Comparison of ENCODE assay signal across 14 cellular contexts in genomic region chr3:169403855-169404254, GRCh38.
DNase-seq lines count a peak whose midpoint lies in the region; ATAC-seq, FAIRE-seq and TF ChIP-seq lines count a peak whose summit lies in the region.
"Had no signal": no experiment of that assay in that cellular context is flagged by ENCODE, and none has a peak within 500 bp of the region (broad histone marks: within the 10 kb centered on the region; RNA-seq: fewer than 3 reads in every experiment).

No MANE protein-coding gene starts in this region.

- DNase-seq in left ventricle myocardium superior (no peak), left ventricle myocardium inferior (no peak), NCI-H2107 treated with DMSO at 0.1 percent for 48 hours (lab: John Stamatoyannopoulos, UW; ENCODE audit: unreplicated experiment) (peak; percentile 71), endodermal cell (no peak), small intestine (no peak), globus pallidus (ENCODE audit: low spot score) (no peak)
- DNase-seq: CD4-positive, alpha-beta memory T cell; DMS79 had no signal

- H3K27me3 ChIP-seq in left ventricle myocardium inferior (ENCODE audit: low read depth), result no peaks in the 10 kb centered on the region
- H3K27me3 ChIP-seq in endodermal cell (ENCODE audit: control insufficient read depth, insufficient read depth, low read length, poor library complexity, severe bottlenecking), result no peaks in the 10 kb centered on the region
- H3K27me3 ChIP-seq in small intestine (ENCODE audit: control insufficient read depth in 2 of 2, insufficient read depth in 2 of 2, low read length in 2 of 2), result no peaks in the 10 kb centered on the region
- H3K27me3 ChIP-seq: BE2C had no signal

- ATAC-seq in left ventricle myocardium superior (peak; percentile 30), GM18502 (IDR thresholded peaks at IDR 0.05; ENCODE audit: poor library complexity, unreplicated experiment) (no peak)
- ATAC-seq: GM12878 had no signal

- H3K36me3 Mint-ChIP-seq in endodermal cell (ENCODE audit: low read depth), result no peaks in the 10 kb centered on the region
- H3K36me3 Mint-ChIP-seq: CD4-positive, alpha-beta memory T cell had no signal

- no peak overlapping the region for H3K9ac ChIP-seq in endodermal cell (ENCODE audit: extremely low read depth, low read length, poor library complexity, severe bottlenecking)

- no peak for TF ChIP-seq CTCF in left ventricle myocardium inferior (IDR thresholded peaks at IDR 0.05; ENCODE audit: borderline replicate concordance)
- TF ChIP-seq CTCF in endodermal cell (conservative IDR thresholded peaks at IDR 0.05), result no peak

- no peak overlapping the region for H3K27ac Mint-ChIP-seq in endodermal cell
- H3K27ac Mint-ChIP-seq: CD4-positive, alpha-beta memory T cell had no signal

- H3K27me3 Mint-ChIP-seq in endodermal cell (ENCODE audit: insufficient read depth), result no peaks in the 10 kb centered on the region
- H3K27me3 Mint-ChIP-seq: CD4-positive, alpha-beta memory T cell had no signal

- H3K9me3 ChIP-seq in left ventricle myocardium inferior (replicated peaks) (no peaks in the 10 kb centered on the region), endodermal cell (ENCODE audit: control insufficient read depth, low read length) (no peaks in the 10 kb centered on the region), small intestine (ENCODE audit: control insufficient read depth, low read depth) (no peaks in the 10 kb centered on the region)
- H3K9me3 ChIP-seq: BE2C had no signal

- H3K4me1 ChIP-seq in left ventricle myocardium inferior (no peaks in the 10 kb centered on the region), endodermal cell (ENCODE audit: control insufficient read depth, insufficient read depth, low read length) (peaks cover 10% of the 10 kb centered on the region), small intestine (ENCODE audit: control insufficient read depth in 2 of 2, insufficient read depth in 1 of 2, low read depth in 1 of 2, low read length in 1 of 2) (no peaks in the 10 kb centered on the region)

- H3K36me3 ChIP-seq in left ventricle myocardium inferior (no peaks in the 10 kb centered on the region), endodermal cell (ENCODE audit: control insufficient read depth, insufficient read depth, low read length) (no peaks in the 10 kb centered on the region), small intestine (ENCODE audit: control insufficient read depth in 2 of 2, insufficient read depth in 2 of 2, low read length in 2 of 2) (no peaks in the 10 kb centered on the region)
- H3K36me3 ChIP-seq: BE2C had no signal

- peak; percentile 36 for FAIRE-seq in small intestine (lab: Jason Lieb, UNC)
- FAIRE-seq: A204.1, GM12878 had no signal

- no peak overlapping the region for H3K4me3 Mint-ChIP-seq in endodermal cell
- H3K4me3 Mint-ChIP-seq: CD4-positive, alpha-beta memory T cell; GM23338 had no signal

- H3K4me3 ChIP-seq in left ventricle myocardium inferior (no peak overlapping the region), endodermal cell (ENCODE audit: low read length) (no peak overlapping the region), small intestine (ENCODE audit: low read depth in 1 of 2, low read length in 2 of 2) (no peak overlapping the region)
- H3K4me3 ChIP-seq: GM12878, GM23338 had no signal

- 100% methylated on average over 1 of the region's 1 CpG; no CpG with 5 or more reads in 1 of the 2 experiments for WGBS in endodermal cell (ENCODE audit: insufficient coverage in 1 of 2, insufficient read length in 1 of 2), 2 experiments
- WGBS in small intestine, 3 donors, result 89 to 100% (median 100%) methylated on average over 1 of the region's 1 CpG

- intact Hi-C loops in left ventricle myocardium superior (cut with micrococcal nuclease) (no loop called here), left ventricle myocardium inferior (cut with micrococcal nuclease) (no loop called here)

- H3K27ac ChIP-seq in left ventricle myocardium inferior (replicated peaks) (no peak overlapping the region), endodermal cell (ENCODE audit: low read depth, low read length) (peak overlapping the region; percentile 96), small intestine (ENCODE audit: low read depth in 1 of 2, low read length in 1 of 2) (no peak overlapping the region)
- H3K27ac ChIP-seq: C4-2B had no signal

- H3K4me1 Mint-ChIP-seq in endodermal cell, result peaks cover 29% of the 10 kb centered on the region
- H3K4me1 Mint-ChIP-seq: CD4-positive, alpha-beta memory T cell had no signal

- H3K9me3 Mint-ChIP-seq in endodermal cell, result no peaks in the 10 kb centered on the region
- H3K9me3 Mint-ChIP-seq: GM23338 had no signal
